In genomic region chr1:21308847-21309652, GRCh38 we compare ENCODE assay signal across 7 cellular contexts. TPM values are rescaled to one million over a fixed set of nuclear protein-coding genes. Genes with fewer than 3 reads are reported as not detected.
DNase-seq lines count a peak whose midpoint lies in the region; ATAC-seq, FAIRE-seq and TF ChIP-seq lines count a peak whose summit lies in the region.

No MANE protein-coding gene starts in this region.

- no peaks in the 10 kb centered on the region for H3K36me3 ChIP-seq in NT2/D1 (ENCODE audit: insufficient read depth, insufficient read length, low read length)
- no peaks in the 10 kb centered on the region for H3K36me3 ChIP-seq in rectal smooth muscle tissue (ENCODE audit: control insufficient read depth, insufficient read depth, low read length)
- no peaks in the 10 kb centered on the region for H3K36me3 ChIP-seq in aorta (ENCODE audit: control insufficient read depth in 1 of 2, insufficient read depth in 2 of 2, low read length in 1 of 2)

- intact Hi-C loops in aorta (cut with DNase I) = no loop called here

- WGBS in aorta, 2 donors = 13 to 17% methylated on average over 9 of the region's 9 CpGs

- H3K9me3 ChIP-seq in NT2/D1 (ENCODE audit: insufficient read depth, low read length) (no peaks in the 10 kb centered on the region; the same call in 1 of the 2 replicates), aorta (ENCODE audit: control insufficient read depth, low read length) (no peaks in the 10 kb centered on the region)

- no peak for ATAC-seq in GM19035 (IDR thresholded peaks at IDR 0.05; ENCODE audit: unreplicated experiment)
- no peak for ATAC-seq in aorta (ENCODE audit: low FRiP score)

- H3K4me1 ChIP-seq in NT2/D1 (ENCODE audit: insufficient read depth, insufficient read length) (peaks cover 26% of the 10 kb centered on the region), rectal smooth muscle tissue (ENCODE audit: control insufficient read depth, insufficient read depth, low read length) (peaks cover 69% of the 10 kb centered on the region), aorta (ENCODE audit: control insufficient read depth in 1 of 2, insufficient read depth in 2 of 2, low read length in 2 of 2) (no peaks in the 10 kb centered on the region)

- peak overlapping the region; percentile 91 for H3K27ac ChIP-seq in rectal smooth muscle tissue (ENCODE audit: low read depth, low read length)
- H3K27ac ChIP-seq in aorta (ENCODE audit: low read depth in 1 of 2, low read length in 2 of 2) = peak overlapping the region in 1 of 2 donors; percentile 26

- H3K9ac ChIP-seq in NT2/D1 (ENCODE audit: insufficient read length, low read depth) (peak overlapping the region; percentile 18), rectal smooth muscle tissue (ENCODE audit: low read length) (peak overlapping the region; percentile 39)

- no peak for TF ChIP-seq POLR2A in GM12892 (IDR thresholded peaks at IDR 0.05; ENCODE audit: low read depth, low read length)

- TF ChIP-seq CTCF in epithelial cell of esophagus (IDR thresholded peaks at IDR 0.05; ENCODE audit: insufficient read depth, low read depth, low read length, missing control alignments) = no peak

- no peak overlapping the region for H3K4me3 ChIP-seq in NT2/D1 (ENCODE audit: insufficient read length, low read depth)
- no peak overlapping the region for H3K4me3 ChIP-seq in epithelial cell of esophagus (ENCODE audit: low read length)
- peak overlapping the region; percentile 1 for H3K4me3 ChIP-seq in rectal smooth muscle tissue (ENCODE audit: low read length)
- no peak overlapping the region for H3K4me3 ChIP-seq in aorta (ENCODE audit: low read length in 2 of 2)

- DNase-seq in GM12892 (ENCODE audit: insufficient read length) (no peak), NT2/D1 (ENCODE audit: low read depth, low spot score) (no peak), epithelial cell of esophagus (ENCODE audit: low read depth) (peak; percentile 66), NCI-H82 (lab: John Stamatoyannopoulos, UW) (no peak), aorta (no peak)

- H3K27me3 ChIP-seq in NT2/D1 (ENCODE audit: insufficient read depth, insufficient read length) (no peaks in the 10 kb centered on the region), rectal smooth muscle tissue (ENCODE audit: control insufficient read depth, insufficient read depth, low read length) (no peaks in the 10 kb centered on the region), aorta (ENCODE audit: control insufficient read depth in 1 of 2, insufficient read depth in 2 of 2, low read length in 1 of 2) (no peaks in the 10 kb centered on the region)

- FAIRE-seq in GM12892 (lab: Jason Lieb, UNC) = peak; percentile 33

RNA-seq across cellular contexts. Expression of gene ECE1, which starts 18.8 kb away (rescaled TPM):
- 16.7 TPM for polyA plus RNA-seq in GM12892 (2012; ENCODE audit: missing spikeins)
- 100 to 1,000 TPM; 135 to 155 TPM for total RNA-seq in aorta
- polyA plus RNA-seq in aorta = 100 to 1,000 TPM in 1 of 2 donors, 10 to 100 TPM in 1; 12.1 to 112 TPM
